ENCODE assay signal across 8 cellular contexts in the genomic region with DNA sequence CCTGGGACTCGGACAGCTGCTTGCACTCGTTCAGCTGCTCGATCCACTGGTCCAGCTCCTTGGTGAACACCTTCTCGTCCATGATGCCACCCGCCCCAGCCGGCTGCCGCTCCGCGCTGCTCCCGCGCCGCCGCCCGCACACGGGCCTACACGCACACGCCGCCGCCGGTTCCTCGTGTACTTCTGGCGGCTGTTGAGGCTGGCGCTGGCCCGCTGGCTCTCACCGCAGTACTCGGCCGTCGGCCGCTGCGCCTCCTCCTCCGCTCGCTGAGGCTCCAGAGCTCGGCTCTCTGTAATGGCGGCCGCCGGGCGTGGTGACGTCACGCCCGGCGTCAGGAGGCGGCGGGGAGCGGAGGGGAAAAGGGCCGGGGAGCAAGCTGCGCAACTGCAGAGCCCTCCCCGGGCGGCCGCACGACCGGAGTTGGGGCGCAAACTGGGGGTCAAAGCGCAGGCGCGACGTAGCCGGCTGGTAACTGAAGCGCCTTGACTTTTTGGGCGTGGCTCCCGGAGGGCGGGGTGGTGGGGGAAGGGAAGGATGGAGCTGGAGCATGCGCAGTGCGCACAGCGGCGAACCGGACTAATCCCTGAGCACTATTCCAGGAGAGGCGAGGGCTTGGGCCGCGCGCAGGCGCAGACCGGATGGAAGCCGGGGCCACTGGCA. TPM values are rescaled to one million over a fixed set of nuclear protein-coding genes. Genes with fewer than 3 reads are reported as not detected.
DNase-seq lines count a peak whose midpoint lies in the region; ATAC-seq and TF ChIP-seq lines count a peak whose summit lies in the region.

TSS of gene PPP2CA (minus strand) at position 294 of the 661 bp plus-strand sequence. CDS start at position 82, 212 bp downstream.

- ATAC-seq in GM18870 (IDR thresholded peaks at IDR 0.05; ENCODE audit: unreplicated experiment) (peak; percentile 75), HG03135 (IDR thresholded peaks at IDR 0.05; ENCODE audit: unreplicated experiment) (peak; percentile 78)

- H3K27ac ChIP-seq in ACC112 (ENCODE audit: low read depth, low read length) (peak within 1 kb of the TSS; percentile 94), VCaP (peak within 1 kb of the TSS; percentile 99), breast epithelium (peak within 1 kb of the TSS; percentile 100), skin epidermis (peak within 1 kb of the TSS; percentile 73 to 100 (median 99))

- H2AFZ ChIP-seq in ACC112 (ENCODE audit: low read length, unreplicated experiment) = peak within 1 kb of the TSS; percentile 84

- peak; percentile 83 for TF ChIP-seq POLR2A in breast epithelium (IDR thresholded peaks at IDR 0.05)

- intact Hi-C loops in breast epithelium (cut with DNase I; ENCODE audit: low total_unique reads) = no loop called here

- no peak for TF ChIP-seq CTCF in VCaP (conservative IDR thresholded peaks at IDR 0.05)
- no peak for TF ChIP-seq CTCF in breast epithelium (IDR thresholded peaks at IDR 0.05)

- H3K27me3 ChIP-seq in ACC112 (ENCODE audit: insufficient read depth, low read length) (no peaks in the 10 kb centered on the region), breast epithelium (no peaks in the 10 kb centered on the region)

- H3K9me3 ChIP-seq in breast epithelium = no peaks in the 10 kb centered on the region
- no peaks in the 10 kb centered on the region for H3K9me3 ChIP-seq in iPS-18c (ENCODE audit: control insufficient read depth, insufficient read depth, low read length)

- peaks cover 54% of the 10 kb centered on the region for H3K79me2 ChIP-seq in ACC112 (ENCODE audit: control insufficient read depth, insufficient read depth, low read length, unreplicated experiment)

- peaks cover 14% of the 10 kb centered on the region; the same call in 1 of the 2 replicates for H3K36me3 ChIP-seq in ACC112 (ENCODE audit: insufficient read depth, low read length)
- H3K36me3 ChIP-seq in breast epithelium = no peaks in the 10 kb centered on the region

- peak within 1 kb of the TSS; percentile 88 for H3K4me3 ChIP-seq in ACC112 (ENCODE audit: low read depth, low read length)
- peak within 1 kb of the TSS; percentile 87 to 99 (median 97) for H3K4me3 ChIP-seq in breast epithelium
- H3K4me3 ChIP-seq in iPS-18c (ENCODE audit: insufficient read depth, low read depth, low read length) = peak within 1 kb of the TSS; percentile 100
- H3K4me3 ChIP-seq in skin epidermis = peak within 1 kb of the TSS; percentile 80 to 100 (median 91)

- peak; percentile 96 for DNase-seq in NCI-H2196 treated with DMSO at 0.1 percent for 48 hours (lab: John Stamatoyannopoulos, UW; ENCODE audit: unreplicated experiment)
- peak; percentile 98 to 100 for DNase-seq in breast epithelium (ENCODE audit: low spot score in 2 of 2)

- H3K4me1 ChIP-seq in ACC112 (ENCODE audit: control insufficient read depth, insufficient read depth, low read length, unreplicated experiment) (peaks cover 27% of the 10 kb centered on the region), breast epithelium (peaks cover 0 to 3% of the 10 kb centered on the region in 2 donors)

RNA-seq across cellular contexts. Expression of gene PPP2CA, which starts in this region (rescaled TPM):
- total RNA-seq in breast epithelium = 100 to 1,000 TPM; 101 to 152 (median 121) TPM

Comparison
In these comparisons a context has a peak if more than half of its experiments do, and no peak if none do; other contexts are left out.
1. Peak in every context shown above with its lines: DNase-seq, ATAC-seq, H3K4me3 ChIP-seq and H3K27ac ChIP-seq.